In the genomic region with DNA sequence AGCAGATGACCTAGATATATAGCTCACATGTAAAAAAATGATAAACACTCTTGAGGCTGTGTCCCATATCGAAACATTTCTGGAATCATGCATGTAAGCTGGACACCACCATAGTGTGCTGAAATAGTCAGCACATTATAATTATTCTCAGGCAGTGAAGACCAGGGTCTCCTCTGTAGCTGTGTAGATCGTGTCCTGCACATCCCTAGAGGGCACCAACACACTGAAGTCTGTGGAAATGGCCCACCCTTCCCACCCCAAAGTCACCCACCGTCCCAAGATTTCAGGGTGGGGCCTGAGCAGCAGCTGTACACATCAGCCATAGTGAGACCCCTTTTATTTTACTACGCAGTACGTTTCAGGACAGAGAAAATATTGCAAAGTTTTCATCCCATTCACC, we compare ENCODE assay signal across 23 cellular contexts. TPM values are rescaled to one million over a fixed set of nuclear protein-coding genes. Genes with fewer than 3 reads are reported as not detected.
DNase-seq lines count a peak whose midpoint lies in the region; ATAC-seq and TF ChIP-seq lines count a peak whose summit lies in the region.
"Had no signal": no experiment of that assay in that cellular context is flagged by ENCODE, and none has a peak within 500 bp of the region (broad histone marks: within the 10 kb centered on the region; RNA-seq: fewer than 3 reads in every experiment).

No MANE protein-coding gene starts in this region.

- H3K9ac ChIP-seq in BLaER1 (no peak overlapping the region), PC-3 (ENCODE audit: low read length) (no peak overlapping the region)

- CTCF ChIA-PET in T-cell (lab: Charles Lee) = interaction anchor here (0.7 to 1.0 kb wide), 2 partner anchors 11 to 65 kb away, joined by 4 to 5 read pairs; no protein-coding TSS in a partner anchor
- CTCF ChIA-PET in PC-3 (lab: Charles Lee) = no interaction called here
- CTCF ChIA-PET in activated CD4-positive, alpha-beta T cell treated with anti-CD3 and anti-CD28 coated beads, Interleukin-2, amount 10 ng/mL, durations not matched to agents 7 days and 5 days (lab: Charles Lee) = no interaction called here

- no peaks in the 10 kb centered on the region for H4K20me1 ChIP-seq in BLaER1
- H4K20me1 ChIP-seq in PC-3 (ENCODE audit: low read length) = no peaks in the 10 kb centered on the region

- H3K27me3 Mint-ChIP-seq in T-cell (peaks cover 0 to 6% of the 10 kb centered on the region in 2 donors), mesothelial cell of epicardium (ENCODE audit: low read depth) (no peaks in the 10 kb centered on the region)
- no peaks in the 10 kb centered on the region for H3K27me3 Mint-ChIP-seq in activated CD4-positive, alpha-beta T cell treated with anti-CD3 and anti-CD28 coated beads, Interleukin-2, amount 10 ng/mL, durations not matched to agents 7 days and 5 days

- peaks cover 0 to 12% (median 5%) of the 10 kb centered on the region in 3 donors for H3K4me1 Mint-ChIP-seq in T-cell
- peaks cover 17% of the 10 kb centered on the region for H3K4me1 Mint-ChIP-seq in mesothelial cell of epicardium
- H3K4me1 Mint-ChIP-seq in activated CD4-positive, alpha-beta T cell treated with anti-CD3 and anti-CD28 coated beads, Interleukin-2, amount 10 ng/mL, durations not matched to agents 7 days and 5 days = peaks cover 12% of the 10 kb centered on the region

- POLR2A ChIA-PET in T-cell (lab: Charles Lee) = interaction anchor here in 1 of 2 donors (0.6 kb wide), 1 partner anchor 13 kb away, joined by 3 read pairs; no protein-coding TSS in a partner anchor
- POLR2A ChIA-PET in PC-3 (lab: Charles Lee; ENCODE audit: unreplicated experiment) = no interaction called here
- POLR2A ChIA-PET in activated CD4-positive, alpha-beta T cell treated with anti-CD3 and anti-CD28 coated beads, Interleukin-2, amount 10 ng/mL, durations not matched to agents 7 days and 5 days (lab: Charles Lee) = no interaction called here

- no peaks in the 10 kb centered on the region for H3F3A ChIP-seq in PC-3 (ENCODE audit: low read length, unreplicated experiment)

- DNase-seq in T-cell (no peak), dermis blood vessel endothelial cell (peak; percentile 10), mesothelial cell of epicardium (ENCODE audit: low spot score in 2 of 2, unreplicated experiment in 2 of 2) (no peak), PC-3 (no peak), AG20443 (ENCODE audit: low spot score) (no peak)
- no peak for DNase-seq in activated CD4-positive, alpha-beta T cell treated with anti-CD3 and anti-CD28 coated beads, Interleukin-2, amount 10 ng/mL, durations not matched to agents 7 days and 5 days
- DNase-seq: C1 segment of cervical spinal cord; CD8-positive, alpha-beta T cell; DMS 273 treated with DMSO at 0.1 percent for 48 hours; DMS79; EL; GDM1; Karpas-422; NCI-H1105; NCI-H1436 treated with DMSO at 0.1 percent for 48 hours; NCI-H187 treated with DMSO at 0.1 percent for 48 hours; NCI-H2107; NCI-H446; NCI-H524 treated with DMSO at 0.1 percent for 48 hours; NCI-H774; SHP77 treated with DMSO at 0.1 percent for 48 hours had no signal

- no peak for TF ChIP-seq CTCF in mesothelial cell of epicardium (IDR thresholded peaks at IDR 0.05; ENCODE audit: unreplicated experiment)
- TF ChIP-seq CTCF in PC-3 (conservative IDR thresholded peaks at IDR 0.05; ENCODE audit: low read depth, low read length) = no peak

- no peaks in the 10 kb centered on the region for H3K36me3 Mint-ChIP-seq in T-cell
- peaks cover 3% of the 10 kb centered on the region for H3K36me3 Mint-ChIP-seq in mesothelial cell of epicardium
- no peaks in the 10 kb centered on the region for H3K36me3 Mint-ChIP-seq in activated CD4-positive, alpha-beta T cell treated with anti-CD3 and anti-CD28 coated beads, Interleukin-2, amount 10 ng/mL, durations not matched to agents 7 days and 5 days (ENCODE audit: low read depth)
- H3K36me3 Mint-ChIP-seq: CD8-positive, alpha-beta T cell had no signal

- H3K36me3 ChIP-seq in BLaER1 (no peaks in the 10 kb centered on the region), PC-3 (ENCODE audit: low read depth, low read length) (no peaks in the 10 kb centered on the region)

- H3K9me3 ChIP-seq in BLaER1 (no peaks in the 10 kb centered on the region), PC-3 (ENCODE audit: low read length) (no peaks in the 10 kb centered on the region)

- no peaks in the 10 kb centered on the region for H3K79me2 ChIP-seq in PC-3 (ENCODE audit: low read length)

- no peak overlapping the region for H3K27ac ChIP-seq in BLaER1
- H3K27ac ChIP-seq in PC-3 (ENCODE audit: low read length) = no peak overlapping the region

- no peak overlapping the region for H3K4me3 Mint-ChIP-seq in T-cell
- no peak overlapping the region for H3K4me3 Mint-ChIP-seq in mesothelial cell of epicardium
- H3K4me3 Mint-ChIP-seq in activated CD4-positive, alpha-beta T cell treated with anti-CD3 and anti-CD28 coated beads, Interleukin-2, amount 10 ng/mL, durations not matched to agents 7 days and 5 days = no peak overlapping the region
- H3K4me3 Mint-ChIP-seq: CD8-positive, alpha-beta T cell had no signal

- ATAC-seq in T-cell (replicated peaks in 1 of 4) (no peak), PC-3 (no peak), GM19467 (IDR thresholded peaks at IDR 0.05; ENCODE audit: unreplicated experiment) (no peak)
- ATAC-seq: CD8-positive, alpha-beta T cell had no signal

- H2AFZ ChIP-seq in PC-3 (ENCODE audit: low read length) = no peak overlapping the region

- H3K9me2 ChIP-seq in PC-3 (replicated peaks; ENCODE audit: low read length) = no peaks in the 10 kb centered on the region

- H3K4me1 ChIP-seq in BLaER1 (peaks cover 18% of the 10 kb centered on the region), PC-3 (ENCODE audit: insufficient read depth, low read length) (no peaks in the 10 kb centered on the region)

- peak overlapping the region; percentile 56 for H3K4me2 ChIP-seq in BLaER1
- H3K4me2 ChIP-seq in PC-3 (ENCODE audit: low read length) = no peak overlapping the region

- no TSS peak for BruUV-seq in PC-3 (replicated peaks; lab: Mats Ljungman, UMichigan)

- H3K9me3 Mint-ChIP-seq in T-cell = no peaks in the 10 kb centered on the region
- peaks cover 3% of the 10 kb centered on the region for H3K9me3 Mint-ChIP-seq in mesothelial cell of epicardium
- no peaks in the 10 kb centered on the region for H3K9me3 Mint-ChIP-seq in activated CD4-positive, alpha-beta T cell treated with anti-CD3 and anti-CD28 coated beads, Interleukin-2, amount 10 ng/mL, durations not matched to agents 7 days and 5 days
- H3K9me3 Mint-ChIP-seq: CD8-positive, alpha-beta T cell had no signal

- H3K27ac Mint-ChIP-seq in T-cell (peak overlapping the region; percentile 46 to 79), mesothelial cell of epicardium (peak overlapping the region; percentile 73)
- no peak overlapping the region for H3K27ac Mint-ChIP-seq in activated CD4-positive, alpha-beta T cell treated with anti-CD3 and anti-CD28 coated beads, Interleukin-2, amount 10 ng/mL, durations not matched to agents 7 days and 5 days
- H3K27ac Mint-ChIP-seq: CD8-positive, alpha-beta T cell had no signal

- intact Hi-C loops in PC-3 (cut with micrococcal nuclease) = no loop called here

- H3K27me3 ChIP-seq in BLaER1 (no peaks in the 10 kb centered on the region), PC-3 (ENCODE audit: low read length) (no peaks in the 10 kb centered on the region)

- no peak overlapping the region for H3K4me3 ChIP-seq in BLaER1
- H3K4me3 ChIP-seq in PC-3 (ENCODE audit: low read length) = no peak overlapping the region

RNA-seq across cellular contexts. Expression of a gene that starts 21.0 kb away (rescaled TPM):
- total RNA-seq in T-cell = 10 to 100 TPM; 43.4 to 67.6 (median 55.1) TPM
- total RNA-seq in dermis blood vessel endothelial cell = 282 and 305 TPM in 2 replicates
- total RNA-seq in mesothelial cell of epicardium = 87.6 to 95.3 TPM (median 90.1 TPM) in 3 replicates
- total RNA-seq in PC-3 (2014; rRNA removed) = 35.7 and 36.8 TPM in 2 replicates
- 10 to 100 TPM; 69.7 to 70.2 TPM for total RNA-seq in activated CD4-positive, alpha-beta T cell treated with anti-CD3 and anti-CD28 coated beads, Interleukin-2, amount 10 ng/mL, durations not matched to agents 7 days and 5 days

Comparison
In these comparisons a context has a peak if more than half of its experiments do, and no peak if none do; other contexts are left out.
1. CTCF ChIA-PET loops: an anchor here in T-cell (0.7 to 1.0 kb wide); none called in PC-3 and activated CD4-positive, alpha-beta T cell treated with anti-CD3 and anti-CD28 coated beads, Interleukin-2, amount 10 ng/mL, durations not matched to agents 7 days and 5 days.